8 cellular contexts compared by ENCODE assay signal in the genomic region with DNA sequence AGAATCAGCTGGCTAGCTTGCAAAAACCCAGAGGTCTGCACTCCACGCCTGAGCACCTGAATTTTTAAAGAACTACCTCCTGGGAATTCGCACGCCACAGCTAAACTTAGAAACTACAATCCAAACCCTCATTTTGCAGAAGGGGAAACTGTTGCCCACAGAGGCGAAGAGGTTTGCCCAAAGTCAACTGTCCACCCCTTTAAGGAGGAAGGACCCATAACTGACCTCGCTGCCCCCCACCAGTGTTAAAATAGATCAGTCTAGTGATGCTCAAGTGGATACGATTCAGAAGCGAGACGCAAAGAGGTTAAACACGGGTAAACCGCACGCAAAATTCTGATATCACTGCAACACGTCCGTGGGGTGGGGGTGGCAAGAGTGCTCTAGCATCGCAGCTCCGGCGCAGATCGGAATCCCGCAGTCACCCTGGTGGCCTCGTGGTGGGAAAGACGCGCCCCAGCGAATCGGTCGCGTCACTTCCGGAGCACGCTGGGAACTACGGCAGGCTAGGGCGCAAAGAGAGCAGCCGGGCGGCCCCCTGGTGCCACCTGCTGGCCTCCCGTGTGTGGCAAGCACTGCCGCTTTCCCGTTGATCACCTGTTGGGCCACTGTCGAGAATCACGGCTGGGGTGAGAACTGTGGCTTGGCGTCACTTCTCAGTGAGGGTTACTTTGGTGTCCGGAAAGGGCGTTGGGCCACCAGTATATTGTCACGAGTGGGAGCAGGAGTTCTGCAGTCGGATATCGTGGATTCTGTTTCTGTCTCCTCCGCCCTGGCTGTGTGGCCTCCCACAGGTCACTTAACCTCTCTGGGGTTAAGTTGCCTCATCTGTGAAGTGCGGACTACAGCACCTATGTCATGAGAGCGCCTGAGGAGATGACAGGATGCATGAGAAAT. TPM values are rescaled to one million over a fixed set of nuclear protein-coding genes. Genes with fewer than 3 reads are reported as not detected.
DNase-seq lines count a peak whose midpoint lies in the region; ATAC-seq and TF ChIP-seq lines count a peak whose summit lies in the region.

TSS of gene ALKBH2 (minus strand) at position 451 of the 897 bp plus-strand sequence. CDS start 686 bp downstream, outside the sequence.

- H3K4me3 Mint-ChIP-seq in WTC11: peak within 1 kb of the TSS; percentile 59

- no peaks in the 10 kb centered on the region for H3K9me3 Mint-ChIP-seq in WTC11

- CTCF ChIA-PET in WTC11 (lab: Charles Lee): interaction anchor here (0.7 to 2.6 kb wide), 7 partner anchors 18 to 289 kb away, joined by 3 to 9 read pairs (median 3); partner anchors contain the start of gene USP30

- DNase-seq in AG08395 (ENCODE audit: low spot score) (peak; percentile 93), NCI-H2227 treated with DMSO at 0.1 percent for 48 hours (lab: John Stamatoyannopoulos, UW) (peak; percentile 90), WTC11 (ENCODE audit: low spot score) (peak; percentile 89), cardiac fibroblast (ENCODE audit: low read depth in 2 of 2) (peak; percentile 91 to 93), iris pigment epithelial cell (ENCODE audit: low read depth) (peak; percentile 89)
- DNase-seq in stimulated activated CD4-positive, alpha-beta T cell treated with anti-CD3 and anti-CD28 coated beads, Interleukin-12 subunit alpha, Interleukin-12 subunit beta, amount 100 ng/mL, for 24 hours (ENCODE audit: low read depth in 2 of 2): peak; percentile 89 to 90

- POLR2A ChIA-PET in WTC11 (lab: Charles Lee): interaction anchor here (0.6 to 1.4 kb wide), 4 partner anchors 11 to 291 kb away, joined by 3 to 4 read pairs (median 3); no protein-coding TSS in a partner anchor

- peak within 1 kb of the TSS; percentile 50 to 58 for H3K4me3 ChIP-seq in cardiac fibroblast (replicated peaks in 1 of 2; ENCODE audit: low read depth in 2 of 2, low read length in 2 of 2)

- no peak within 1 kb of the TSS for H3K27ac Mint-ChIP-seq in WTC11

- peak; percentile 47 for ATAC-seq in GM18873 (IDR thresholded peaks at IDR 0.05; ENCODE audit: low FRiP score, unreplicated experiment)
- ATAC-seq in HG03159 (IDR thresholded peaks at IDR 0.05; ENCODE audit: unreplicated experiment): peak; percentile 62
- peak; percentile 59 for ATAC-seq in WTC11

- H3K4me1 Mint-ChIP-seq in WTC11: peaks cover 14% of the 10 kb centered on the region

- peaks cover 12% of the 10 kb centered on the region for H3K27me3 Mint-ChIP-seq in WTC11 (ENCODE audit: low read depth)

- H3K36me3 Mint-ChIP-seq in WTC11: peaks cover 15% of the 10 kb centered on the region; the same call in 1 of the 2 replicates

- TF ChIP-seq CTCF in WTC11 (IDR thresholded peaks at IDR 0.05) (peak; percentile 89), cardiac fibroblast (IDR thresholded peaks at IDR 0.05; ENCODE audit: low read depth, low read length) (peak; percentile 99)

TF ChIP-seq in WTC11, 78 proteins besides CTCF, POLR2A, EP300 and RAD21 (continues in another document):
- peak; percentile 98 for TF ChIP-seq SMAD3 (CRISPR knock-in tag; IDR thresholded peaks at IDR 0.05; ENCODE audit: borderline replicate concordance)
- TF ChIP-seq, protein P1, sequence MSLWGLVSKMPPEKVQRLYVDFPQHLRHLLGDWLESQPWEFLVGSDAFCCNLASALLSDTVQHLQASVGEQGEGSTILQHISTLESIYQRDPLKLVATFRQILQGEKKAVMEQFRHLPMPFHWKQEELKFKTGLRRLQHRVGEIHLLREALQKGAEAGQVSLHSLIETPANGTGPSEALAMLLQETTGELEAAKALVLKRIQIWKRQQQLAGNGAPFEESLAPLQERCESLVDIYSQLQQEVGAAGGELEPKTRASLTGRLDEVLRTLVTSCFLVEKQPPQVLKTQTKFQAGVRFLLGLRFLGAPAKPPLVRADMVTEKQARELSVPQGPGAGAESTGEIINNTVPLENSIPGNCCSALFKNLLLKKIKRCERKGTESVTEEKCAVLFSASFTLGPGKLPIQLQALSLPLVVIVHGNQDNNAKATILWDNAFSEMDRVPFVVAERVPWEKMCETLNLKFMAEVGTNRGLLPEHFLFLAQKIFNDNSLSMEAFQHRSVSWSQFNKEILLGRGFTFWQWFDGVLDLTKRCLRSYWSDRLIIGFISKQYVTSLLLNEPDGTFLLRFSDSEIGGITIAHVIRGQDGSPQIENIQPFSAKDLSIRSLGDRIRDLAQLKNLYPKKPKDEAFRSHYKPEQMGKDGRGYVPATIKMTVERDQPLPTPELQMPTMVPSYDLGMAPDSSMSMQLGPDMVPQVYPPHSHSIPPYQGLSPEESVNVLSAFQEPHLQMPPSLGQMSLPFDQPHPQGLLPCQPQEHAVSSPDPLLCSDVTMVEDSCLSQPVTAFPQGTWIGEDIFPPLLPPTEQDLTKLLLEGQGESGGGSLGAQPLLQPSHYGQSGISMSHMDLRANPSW (CRISPR knock-in tag; conservative IDR thresholded peaks at IDR 0.05; ENCODE audit: low read depth): no peak
- TF ChIP-seq ELF4 (CRISPR knock-in tag; IDR thresholded peaks at IDR 0.05; ENCODE audit: low read depth): peak; percentile 80; the same call in 1 of the 2 replicates
- peak; percentile 96 for TF ChIP-seq CREM (CRISPR knock-in tag; IDR thresholded peaks at IDR 0.05)
- no peak for TF ChIP-seq SOX15 (CRISPR knock-in tag; IDR thresholded peaks at IDR 0.05)
- TF ChIP-seq JUN (CRISPR knock-in tag; IDR thresholded peaks at IDR 0.05): peak; percentile 93; the same call in 1 of the 2 replicates
- TF ChIP-seq E2F1 (CRISPR knock-in tag; IDR thresholded peaks at IDR 0.05): peak; percentile 91
- peak; percentile 94 for TF ChIP-seq GABPB1 (CRISPR knock-in tag; IDR thresholded peaks at IDR 0.05)
- peak; percentile 99 for TF ChIP-seq ETV6 (CRISPR knock-in tag; IDR thresholded peaks at IDR 0.05)
- 0 out of 2 replicates have a peak, but pooled peaks have one; percentile 40 for TF ChIP-seq EMX1 (CRISPR knock-in tag; IDR thresholded peaks at IDR 0.05)
- peak; percentile 94; the same call in 1 of the 2 replicates for TF ChIP-seq CBFB (CRISPR knock-in tag; IDR thresholded peaks at IDR 0.05; ENCODE audit: low read depth)
- 0 out of 2 replicates have a peak, but pooled peaks have one; percentile 20 for TF ChIP-seq NR2C2 (CRISPR knock-in tag; IDR thresholded peaks at IDR 0.05)
- TF ChIP-seq, protein P2, sequence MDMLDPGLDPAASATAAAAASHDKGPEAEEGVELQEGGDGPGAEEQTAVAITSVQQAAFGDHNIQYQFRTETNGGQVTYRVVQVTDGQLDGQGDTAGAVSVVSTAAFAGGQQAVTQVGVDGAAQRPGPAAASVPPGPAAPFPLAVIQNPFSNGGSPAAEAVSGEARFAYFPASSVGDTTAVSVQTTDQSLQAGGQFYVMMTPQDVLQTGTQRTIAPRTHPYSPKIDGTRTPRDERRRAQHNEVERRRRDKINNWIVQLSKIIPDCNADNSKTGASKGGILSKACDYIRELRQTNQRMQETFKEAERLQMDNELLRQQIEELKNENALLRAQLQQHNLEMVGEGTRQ (CRISPR knock-in tag; IDR thresholded peaks at IDR 0.05): peak; percentile 62
- TF ChIP-seq NR1H2 (CRISPR knock-in tag; IDR thresholded peaks at IDR 0.05): no peak
- TF ChIP-seq TEAD1 (CRISPR knock-in tag; IDR thresholded peaks at IDR 0.05): peak; percentile 99
- TF ChIP-seq, protein P3, sequence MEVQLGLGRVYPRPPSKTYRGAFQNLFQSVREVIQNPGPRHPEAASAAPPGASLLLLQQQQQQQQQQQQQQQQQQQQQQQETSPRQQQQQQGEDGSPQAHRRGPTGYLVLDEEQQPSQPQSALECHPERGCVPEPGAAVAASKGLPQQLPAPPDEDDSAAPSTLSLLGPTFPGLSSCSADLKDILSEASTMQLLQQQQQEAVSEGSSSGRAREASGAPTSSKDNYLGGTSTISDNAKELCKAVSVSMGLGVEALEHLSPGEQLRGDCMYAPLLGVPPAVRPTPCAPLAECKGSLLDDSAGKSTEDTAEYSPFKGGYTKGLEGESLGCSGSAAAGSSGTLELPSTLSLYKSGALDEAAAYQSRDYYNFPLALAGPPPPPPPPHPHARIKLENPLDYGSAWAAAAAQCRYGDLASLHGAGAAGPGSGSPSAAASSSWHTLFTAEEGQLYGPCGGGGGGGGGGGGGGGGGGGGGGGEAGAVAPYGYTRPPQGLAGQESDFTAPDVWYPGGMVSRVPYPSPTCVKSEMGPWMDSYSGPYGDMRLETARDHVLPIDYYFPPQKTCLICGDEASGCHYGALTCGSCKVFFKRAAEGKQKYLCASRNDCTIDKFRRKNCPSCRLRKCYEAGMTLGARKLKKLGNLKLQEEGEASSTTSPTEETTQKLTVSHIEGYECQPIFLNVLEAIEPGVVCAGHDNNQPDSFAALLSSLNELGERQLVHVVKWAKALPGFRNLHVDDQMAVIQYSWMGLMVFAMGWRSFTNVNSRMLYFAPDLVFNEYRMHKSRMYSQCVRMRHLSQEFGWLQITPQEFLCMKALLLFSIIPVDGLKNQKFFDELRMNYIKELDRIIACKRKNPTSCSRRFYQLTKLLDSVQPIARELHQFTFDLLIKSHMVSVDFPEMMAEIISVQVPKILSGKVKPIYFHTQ (CRISPR knock-in tag; IDR thresholded peaks at IDR 0.05): no peak
- TF ChIP-seq HMGA2 (CRISPR knock-in tag; IDR thresholded peaks at IDR 0.05): no peak
- peak; percentile 95 for TF ChIP-seq ESRRA (CRISPR knock-in tag; IDR thresholded peaks at IDR 0.05; ENCODE audit: borderline replicate concordance)
- TF ChIP-seq MAX (CRISPR knock-in tag; IDR thresholded peaks at IDR 0.05): peak; percentile 100
- TF ChIP-seq FOXK1 (CRISPR knock-in tag; IDR thresholded peaks at IDR 0.05): peak; percentile 95
- TF ChIP-seq IRF1 (CRISPR knock-in tag; IDR thresholded peaks at IDR 0.05): peak; percentile 95

RNA-seq across cellular contexts. Expression of gene ALKBH2, which starts in this region (rescaled TPM):
- total RNA-seq in WTC11 (2021): 15.2 to 20.7 TPM (median 19.8 TPM) in 3 replicates

Comparison
In these comparisons a context has a peak if more than half of its experiments do, and no peak if none do; other contexts are left out.
1. Peak in every context shown above with its lines: DNase-seq, ATAC-seq and H3K4me3 ChIP-seq.